Comparison of ENCODE assay signal across 2 cellular contexts in the genomic region with DNA sequence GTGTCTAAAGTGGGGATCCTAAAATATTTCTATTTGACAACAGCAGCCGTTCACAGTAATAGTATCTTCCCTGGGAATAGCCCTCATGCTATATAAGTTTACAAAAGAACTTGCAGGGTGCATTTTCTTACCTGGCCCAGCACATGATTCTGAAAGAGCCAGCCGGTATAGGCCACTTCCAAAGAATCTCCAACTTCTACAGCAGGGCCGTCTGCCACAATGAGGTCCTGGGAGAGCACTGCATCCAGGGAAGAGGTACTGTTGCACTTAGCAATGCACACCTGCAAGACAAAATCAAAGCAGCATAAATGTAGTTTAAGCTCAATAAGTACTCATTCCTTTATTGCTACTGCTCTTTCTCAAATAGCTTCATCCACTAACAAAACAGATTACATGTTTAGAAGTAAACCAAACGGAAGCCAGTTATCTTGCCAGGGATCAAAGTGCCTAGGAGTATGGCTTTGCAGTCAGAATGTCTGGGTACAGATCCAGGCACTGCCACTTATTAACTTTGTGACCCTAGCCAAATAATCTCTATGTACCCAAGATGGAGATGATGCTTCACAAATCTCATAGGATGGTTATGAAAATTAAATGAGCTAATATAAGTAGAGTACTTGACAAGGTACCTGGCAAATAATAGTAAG.
TF ChIP-seq lines count a peak whose summit lies in the region.

No MANE protein-coding gene starts in this region.

TF ChIP-seq in liver, 16 proteins besides CTCF, POLR2A, EP300 and RAD21:
- TF ChIP-seq, protein P1, sequence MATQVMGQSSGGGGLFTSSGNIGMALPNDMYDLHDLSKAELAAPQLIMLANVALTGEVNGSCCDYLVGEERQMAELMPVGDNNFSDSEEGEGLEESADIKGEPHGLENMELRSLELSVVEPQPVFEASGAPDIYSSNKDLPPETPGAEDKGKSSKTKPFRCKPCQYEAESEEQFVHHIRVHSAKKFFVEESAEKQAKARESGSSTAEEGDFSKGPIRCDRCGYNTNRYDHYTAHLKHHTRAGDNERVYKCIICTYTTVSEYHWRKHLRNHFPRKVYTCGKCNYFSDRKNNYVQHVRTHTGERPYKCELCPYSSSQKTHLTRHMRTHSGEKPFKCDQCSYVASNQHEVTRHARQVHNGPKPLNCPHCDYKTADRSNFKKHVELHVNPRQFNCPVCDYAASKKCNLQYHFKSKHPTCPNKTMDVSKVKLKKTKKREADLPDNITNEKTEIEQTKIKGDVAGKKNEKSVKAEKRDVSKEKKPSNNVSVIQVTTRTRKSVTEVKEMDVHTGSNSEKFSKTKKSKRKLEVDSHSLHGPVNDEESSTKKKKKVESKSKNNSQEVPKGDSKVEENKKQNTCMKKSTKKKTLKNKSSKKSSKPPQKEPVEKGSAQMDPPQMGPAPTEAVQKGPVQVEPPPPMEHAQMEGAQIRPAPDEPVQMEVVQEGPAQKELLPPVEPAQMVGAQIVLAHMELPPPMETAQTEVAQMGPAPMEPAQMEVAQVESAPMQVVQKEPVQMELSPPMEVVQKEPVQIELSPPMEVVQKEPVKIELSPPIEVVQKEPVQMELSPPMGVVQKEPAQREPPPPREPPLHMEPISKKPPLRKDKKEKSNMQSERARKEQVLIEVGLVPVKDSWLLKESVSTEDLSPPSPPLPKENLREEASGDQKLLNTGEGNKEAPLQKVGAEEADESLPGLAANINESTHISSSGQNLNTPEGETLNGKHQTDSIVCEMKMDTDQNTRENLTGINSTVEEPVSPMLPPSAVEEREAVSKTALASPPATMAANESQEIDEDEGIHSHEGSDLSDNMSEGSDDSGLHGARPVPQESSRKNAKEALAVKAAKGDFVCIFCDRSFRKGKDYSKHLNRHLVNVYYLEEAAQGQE (IDR thresholded peaks at IDR 0.05) = no peak
- TF ChIP-seq HNF4A (conservative IDR thresholded peaks at IDR 0.05) = peak; percentile 75 to 79
- TF ChIP-seq JUND (IDR thresholded peaks at IDR 0.05) = peak in 1 of 2 donors; percentile 23
- TF ChIP-seq NR2F2 (IDR thresholded peaks at IDR 0.05) = no peak
- TF ChIP-seq RXRA (IDR thresholded peaks at IDR 0.05) = peak; percentile 55 to 61
- no peak for TF ChIP-seq GABPA (IDR thresholded peaks at IDR 0.05 in 1 of 2, conservative IDR thresholded peaks at IDR 0.05 in 1 of 2)
- TF ChIP-seq, protein P2, sequence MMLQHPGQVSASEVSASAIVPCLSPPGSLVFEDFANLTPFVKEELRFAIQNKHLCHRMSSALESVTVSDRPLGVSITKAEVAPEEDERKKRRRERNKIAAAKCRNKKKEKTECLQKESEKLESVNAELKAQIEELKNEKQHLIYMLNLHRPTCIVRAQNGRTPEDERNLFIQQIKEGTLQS (IDR thresholded peaks at IDR 0.05) = no peak
- peak; percentile 21 for TF ChIP-seq FOXA2 (IDR thresholded peaks at IDR 0.05)
- TF ChIP-seq EGR1 (IDR thresholded peaks at IDR 0.05; ENCODE audit: low read depth in 2 of 2) = no peak
- TF ChIP-seq, protein P3, sequence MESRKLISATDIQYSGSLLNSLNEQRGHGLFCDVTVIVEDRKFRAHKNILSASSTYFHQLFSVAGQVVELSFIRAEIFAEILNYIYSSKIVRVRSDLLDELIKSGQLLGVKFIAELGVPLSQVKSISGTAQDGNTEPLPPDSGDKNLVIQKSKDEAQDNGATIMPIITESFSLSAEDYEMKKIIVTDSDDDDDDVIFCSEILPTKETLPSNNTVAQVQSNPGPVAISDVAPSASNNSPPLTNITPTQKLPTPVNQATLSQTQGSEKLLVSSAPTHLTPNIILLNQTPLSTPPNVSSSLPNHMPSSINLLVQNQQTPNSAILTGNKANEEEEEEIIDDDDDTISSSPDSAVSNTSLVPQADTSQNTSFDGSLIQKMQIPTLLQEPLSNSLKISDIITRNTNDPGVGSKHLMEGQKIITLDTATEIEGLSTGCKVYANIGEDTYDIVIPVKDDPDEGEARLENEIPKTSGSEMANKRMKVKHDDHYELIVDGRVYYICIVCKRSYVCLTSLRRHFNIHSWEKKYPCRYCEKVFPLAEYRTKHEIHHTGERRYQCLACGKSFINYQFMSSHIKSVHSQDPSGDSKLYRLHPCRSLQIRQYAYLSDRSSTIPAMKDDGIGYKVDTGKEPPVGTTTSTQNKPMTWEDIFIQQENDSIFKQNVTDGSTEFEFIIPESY (IDR thresholded peaks at IDR 0.05) = no peak
- no peak for TF ChIP-seq YY1 (IDR thresholded peaks at IDR 0.05)
- TF ChIP-seq FOXA1 (IDR thresholded peaks at IDR 0.05) = no peak
- TF ChIP-seq TAF1 (conservative IDR thresholded peaks at IDR 0.05) = no peak
- TF ChIP-seq HNF4G (IDR thresholded peaks at IDR 0.05) = peak; percentile 51
- peak; percentile 45 for TF ChIP-seq SP1 (IDR thresholded peaks at IDR 0.05)
TF ChIP-seq in liver: peak in this region for 6.

TF ChIP-seq in HepG2, 621 proteins besides CTCF, POLR2A, EP300 and RAD21:
- no peak for TF ChIP-seq ZNF570 (CRISPR knock-in tag; IDR thresholded peaks at IDR 0.05; ENCODE audit: borderline replicate concordance)
- TF ChIP-seq, protein P4, sequence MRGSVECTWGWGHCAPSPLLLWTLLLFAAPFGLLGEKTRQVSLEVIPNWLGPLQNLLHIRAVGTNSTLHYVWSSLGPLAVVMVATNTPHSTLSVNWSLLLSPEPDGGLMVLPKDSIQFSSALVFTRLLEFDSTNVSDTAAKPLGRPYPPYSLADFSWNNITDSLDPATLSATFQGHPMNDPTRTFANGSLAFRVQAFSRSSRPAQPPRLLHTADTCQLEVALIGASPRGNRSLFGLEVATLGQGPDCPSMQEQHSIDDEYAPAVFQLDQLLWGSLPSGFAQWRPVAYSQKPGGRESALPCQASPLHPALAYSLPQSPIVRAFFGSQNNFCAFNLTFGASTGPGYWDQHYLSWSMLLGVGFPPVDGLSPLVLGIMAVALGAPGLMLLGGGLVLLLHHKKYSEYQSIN (CRISPR knock-in tag; IDR thresholded peaks at IDR 0.05; ENCODE audit: borderline replicate concordance) = no peak
- no peak for TF ChIP-seq ZBTB42 (CRISPR knock-in tag; IDR thresholded peaks at IDR 0.05)
- TF ChIP-seq, protein P5, sequence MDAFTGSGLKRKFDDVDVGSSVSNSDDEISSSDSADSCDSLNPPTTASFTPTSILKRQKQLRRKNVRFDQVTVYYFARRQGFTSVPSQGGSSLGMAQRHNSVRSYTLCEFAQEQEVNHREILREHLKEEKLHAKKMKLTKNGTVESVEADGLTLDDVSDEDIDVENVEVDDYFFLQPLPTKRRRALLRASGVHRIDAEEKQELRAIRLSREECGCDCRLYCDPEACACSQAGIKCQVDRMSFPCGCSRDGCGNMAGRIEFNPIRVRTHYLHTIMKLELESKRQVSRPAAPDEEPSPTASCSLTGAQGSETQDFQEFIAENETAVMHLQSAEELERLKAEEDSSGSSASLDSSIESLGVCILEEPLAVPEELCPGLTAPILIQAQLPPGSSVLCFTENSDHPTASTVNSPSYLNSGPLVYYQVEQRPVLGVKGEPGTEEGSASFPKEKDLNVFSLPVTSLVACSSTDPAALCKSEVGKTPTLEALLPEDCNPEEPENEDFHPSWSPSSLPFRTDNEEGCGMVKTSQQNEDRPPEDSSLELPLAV (CRISPR knock-in tag; conservative IDR thresholded peaks at IDR 0.05; ENCODE audit: low read depth) = no peak
- no peak for TF ChIP-seq EED (CRISPR knock-in tag; IDR thresholded peaks at IDR 0.05)
- TF ChIP-seq EZH2 (conservative IDR thresholded peaks at IDR 0.05; ENCODE audit: low read depth, low read length) = no peak
- no peak for TF ChIP-seq RFX5 (IDR thresholded peaks at IDR 0.05; ENCODE audit: low read depth, low read length)
- TF ChIP-seq, protein P6, sequence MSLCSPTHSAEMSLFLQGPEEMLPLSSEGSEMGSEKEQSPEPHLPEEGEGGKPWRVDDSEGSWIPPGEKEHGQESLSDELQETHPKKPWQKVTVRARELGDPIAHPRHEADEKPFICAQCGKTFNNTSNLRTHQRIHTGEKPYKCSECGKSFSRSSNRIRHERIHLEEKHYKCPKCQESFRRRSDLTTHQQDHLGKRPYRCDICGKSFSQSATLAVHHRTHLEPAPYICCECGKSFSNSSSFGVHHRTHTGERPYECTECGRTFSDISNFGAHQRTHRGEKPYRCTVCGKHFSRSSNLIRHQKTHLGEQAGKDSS (CRISPR knock-in tag; IDR thresholded peaks at IDR 0.05; ENCODE audit: borderline replicate concordance, low read depth) = no peak
- no peak for TF ChIP-seq AHR (CRISPR knock-in tag; IDR thresholded peaks at IDR 0.05)
- TF ChIP-seq, protein P7, sequence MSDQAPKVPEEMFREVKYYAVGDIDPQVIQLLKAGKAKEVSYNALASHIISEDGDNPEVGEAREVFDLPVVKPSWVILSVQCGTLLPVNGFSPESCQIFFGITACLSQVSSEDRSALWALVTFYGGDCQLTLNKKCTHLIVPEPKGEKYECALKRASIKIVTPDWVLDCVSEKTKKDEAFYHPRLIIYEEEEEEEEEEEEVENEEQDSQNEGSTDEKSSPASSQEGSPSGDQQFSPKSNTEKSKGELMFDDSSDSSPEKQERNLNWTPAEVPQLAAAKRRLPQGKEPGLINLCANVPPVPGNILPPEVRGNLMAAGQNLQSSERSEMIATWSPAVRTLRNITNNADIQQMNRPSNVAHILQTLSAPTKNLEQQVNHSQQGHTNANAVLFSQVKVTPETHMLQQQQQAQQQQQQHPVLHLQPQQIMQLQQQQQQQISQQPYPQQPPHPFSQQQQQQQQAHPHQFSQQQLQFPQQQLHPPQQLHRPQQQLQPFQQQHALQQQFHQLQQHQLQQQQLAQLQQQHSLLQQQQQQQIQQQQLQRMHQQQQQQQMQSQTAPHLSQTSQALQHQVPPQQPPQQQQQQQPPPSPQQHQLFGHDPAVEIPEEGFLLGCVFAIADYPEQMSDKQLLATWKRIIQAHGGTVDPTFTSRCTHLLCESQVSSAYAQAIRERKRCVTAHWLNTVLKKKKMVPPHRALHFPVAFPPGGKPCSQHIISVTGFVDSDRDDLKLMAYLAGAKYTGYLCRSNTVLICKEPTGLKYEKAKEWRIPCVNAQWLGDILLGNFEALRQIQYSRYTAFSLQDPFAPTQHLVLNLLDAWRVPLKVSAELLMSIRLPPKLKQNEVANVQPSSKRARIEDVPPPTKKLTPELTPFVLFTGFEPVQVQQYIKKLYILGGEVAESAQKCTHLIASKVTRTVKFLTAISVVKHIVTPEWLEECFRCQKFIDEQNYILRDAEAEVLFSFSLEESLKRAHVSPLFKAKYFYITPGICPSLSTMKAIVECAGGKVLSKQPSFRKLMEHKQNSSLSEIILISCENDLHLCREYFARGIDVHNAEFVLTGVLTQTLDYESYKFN (CRISPR knock-in tag; conservative IDR thresholded peaks at IDR 0.05) = no peak
TF ChIP-seq in HepG2: peak in this region for 0.
